Comparison of ENCODE assay signal across 8 cellular contexts in the genomic region with DNA sequence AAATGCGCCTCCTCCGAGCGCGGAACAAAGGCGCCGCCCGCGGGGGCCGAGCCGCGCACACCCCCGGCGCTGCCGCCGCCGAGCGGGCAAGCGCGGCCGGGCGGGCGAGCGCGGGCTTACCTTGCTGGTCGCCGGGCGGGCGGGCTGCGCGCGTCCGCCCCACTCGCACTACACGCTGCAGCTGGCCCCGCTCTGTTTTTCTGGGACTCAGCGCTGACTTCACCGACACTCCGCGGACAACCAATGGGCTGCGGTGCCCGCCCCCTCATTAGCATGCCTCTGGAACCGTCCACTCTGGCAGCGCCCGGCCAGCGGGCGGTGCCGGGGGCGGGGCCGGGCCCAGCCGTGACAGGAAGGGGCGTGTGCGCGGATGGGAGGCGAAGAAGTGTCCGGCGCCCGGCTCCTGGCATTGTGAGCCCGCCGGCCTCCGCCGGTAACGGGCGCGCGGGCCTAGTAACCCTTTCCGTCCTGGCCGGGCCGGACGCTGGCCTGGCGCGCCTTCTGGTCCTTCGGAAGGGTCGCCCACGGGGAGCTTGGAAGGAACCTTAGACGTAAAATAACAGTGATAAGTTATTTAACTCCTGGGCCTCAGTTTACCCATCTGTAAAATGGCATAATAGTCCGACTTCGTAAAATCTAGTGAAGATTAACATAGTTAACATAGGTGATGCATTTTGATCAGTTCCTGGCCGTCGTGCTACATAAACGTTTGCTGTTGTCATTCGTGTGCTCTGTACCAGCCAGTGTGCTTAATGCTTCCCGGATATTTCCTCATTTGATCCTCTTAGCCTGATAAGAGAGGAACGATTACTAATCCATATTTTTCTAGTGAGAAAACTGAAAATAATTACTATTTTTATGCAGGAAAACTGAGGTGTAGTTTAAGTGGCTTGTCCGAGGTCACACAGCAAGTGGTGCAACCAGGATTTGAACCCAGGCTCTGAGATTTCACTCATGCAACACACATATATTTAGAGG. TPM values are rescaled to one million over a fixed set of nuclear protein-coding genes. Genes with fewer than 3 reads are reported as not detected.
A peak's percentile ranks its signal among the peaks of the same experiment; 100 is the strongest.
DNase-seq lines count a peak whose midpoint lies in the region; ATAC-seq and TF ChIP-seq lines count a peak whose summit lies in the region.

A gene (minus strand): TSS at position 172 of the 978 bp plus-strand sequence. CDS start 120,236 bp downstream, outside the sequence.

- no peak for TF ChIP-seq CTCF in BJ (IDR thresholded peaks at IDR 0.05; ENCODE audit: insufficient read depth, low read depth, low read length)

- no peaks in the 10 kb centered on the region for H3K36me3 ChIP-seq in BJ (ENCODE audit: control insufficient read depth, insufficient read depth, low read length)

- CTCF ChIA-PET in BJ (lab: Yijun Ruan, JAX): interaction anchor here (1.3 kb wide), 1 partner anchor 131 kb away, joined by 4 read pairs; no protein-coding TSS in a partner anchor

- peak; percentile 69 for DNase-seq in BJ (ENCODE audit: low read depth)
- DNase-seq in NCI-H526 treated with DMSO at 0.1 percent for 48 hours (lab: John Stamatoyannopoulos, UW): peak; percentile 89
- DNase-seq in activated CD4-positive, alpha-beta T cell treated with anti-CD3 and anti-CD28 coated beads, Interleukin-2, amount 50 U/mL, for 1 hour: peak; percentile 81
- peak; percentile 72 for DNase-seq in cortex of kidney (lab: John Stamatoyannopoulos, UW)
- peak; percentile 98 for DNase-seq in left lobe of liver (ENCODE audit: low spot score)
- DNase-seq in stimulated activated CD4-positive, alpha-beta T cell treated with anti-CD3 and anti-CD28 coated beads, Interleukin-1b, Interleukin-23, amount 100 ng/mL, for 48 hours: peak; percentile 83

- ATAC-seq in GM19372 (IDR thresholded peaks at IDR 0.05; ENCODE audit: low read depth, unreplicated experiment) (peak; percentile 100), HG03520 (IDR thresholded peaks at IDR 0.05; ENCODE audit: unreplicated experiment) (peak; percentile 99), left lobe of liver (peak; percentile 92)

- H3K27me3 ChIP-seq in BJ (ENCODE audit: control insufficient read depth, insufficient read depth, low read length): peaks cover 4% of the 10 kb centered on the region

- POLR2A ChIA-PET in BJ (lab: Charles Lee): no interaction called here

- H3K4me3 ChIP-seq in BJ (ENCODE audit: low read depth, low read length): peak within 1 kb of the TSS; percentile 70

RNA-seq across cellular contexts. Expression of the gene that starts here (rescaled TPM):
- 1.1 and 1.8 TPM in 2 replicates for polyA plus RNA-seq in BJ (2011; rRNA removed)
- polyA minus RNA-seq in BJ (2011; rRNA and poly(A)+ RNA removed): 0.93 and 1.1 TPM in 2 replicates
- 57.9 TPM for total RNA-seq in left lobe of liver

Comparison
In these comparisons a context has a peak if more than half of its experiments do, and no peak if none do; other contexts are left out.
1. Peak in every context shown above with its lines: DNase-seq, ATAC-seq and H3K4me3 ChIP-seq.